In the genomic region with DNA sequence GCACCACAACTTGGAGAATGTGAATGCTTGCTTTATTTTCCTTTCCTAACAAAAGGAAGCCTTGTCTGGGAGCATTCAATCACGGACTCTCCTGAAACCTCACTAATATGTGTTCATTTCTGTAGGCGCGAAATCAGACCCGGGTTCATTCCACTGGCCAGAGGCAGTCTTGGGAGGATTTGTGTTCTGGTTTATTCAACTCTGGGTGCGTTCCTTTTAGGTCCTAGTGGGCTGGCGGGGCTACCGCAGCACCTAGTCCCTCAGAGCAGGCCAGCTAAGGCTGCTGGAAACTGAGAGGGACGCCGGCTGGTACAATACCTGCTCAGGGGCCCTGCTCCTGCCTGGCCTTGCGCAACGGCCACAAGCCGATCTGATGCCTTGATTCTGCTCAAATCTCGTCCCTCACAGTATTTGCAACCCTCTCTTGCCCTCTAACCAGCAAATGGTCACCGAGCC, we compare ENCODE assay signal across 17 cellular contexts. TPM values are rescaled to one million over a fixed set of nuclear protein-coding genes. Genes with fewer than 3 reads are reported as not detected.
A peak's percentile ranks its signal among the peaks of the same experiment; 100 is the strongest.
DNase-seq lines count a peak whose midpoint lies in the region; ATAC-seq and TF ChIP-seq lines count a peak whose summit lies in the region.
"Had no signal": no experiment of that assay in that cellular context is flagged by ENCODE, and none has a peak within 500 bp of the region (broad histone marks: within the 10 kb centered on the region; RNA-seq: fewer than 3 reads in every experiment).

No MANE protein-coding gene starts in this region.

- H3K36me3 ChIP-seq in Peyer's patch: no peaks in the 10 kb centered on the region
- no peaks in the 10 kb centered on the region for H3K36me3 ChIP-seq in duodenal mucosa (ENCODE audit: control insufficient read depth in 1 of 2, insufficient read depth in 2 of 2, low read length in 2 of 2)
- H3K36me3 ChIP-seq in lung (ENCODE audit: control insufficient read depth in 2 of 2, insufficient read depth in 2 of 2, low read length in 2 of 2): no peaks in the 10 kb centered on the region
- H3K36me3 ChIP-seq in thoracic aorta: no peaks in the 10 kb centered on the region
- no peaks in the 10 kb centered on the region for H3K36me3 ChIP-seq in ovary
- H3K36me3 ChIP-seq: HAP-1 had no signal

- no peak overlapping the region for H3K4me3 Mint-ChIP-seq in activated CD4-positive, alpha-beta memory T cell treated with anti-CD3 and anti-CD28 coated beads for 36 hours
- H3K4me3 Mint-ChIP-seq: activated naive CD8-positive, alpha-beta T cell treated with anti-CD3 and anti-CD28 coated beads, Interleukin-2, amount 50 U/mL, for 24 hours had no signal

- POLR2A ChIA-PET in activated CD4-positive, alpha-beta memory T cell treated with anti-CD3 and anti-CD28 coated beads for 36 hours (lab: Charles Lee): no interaction called here

- peak overlapping the region; percentile 58 to 62 for H3K9ac ChIP-seq in duodenal mucosa (ENCODE audit: low read depth in 1 of 2, low read length in 2 of 2)

- H3K27ac Mint-ChIP-seq in activated CD4-positive, alpha-beta memory T cell treated with anti-CD3 and anti-CD28 coated beads for 36 hours: no peak overlapping the region
- H3K27ac Mint-ChIP-seq: activated naive CD8-positive, alpha-beta T cell treated with anti-CD3 and anti-CD28 coated beads, Interleukin-2, amount 50 U/mL, for 24 hours had no signal

- H3K4me3 ChIP-seq in Peyer's patch: peak overlapping the region in 3 of 4 donors; percentile 19 to 50 (median 35)
- H3K4me3 ChIP-seq in duodenal mucosa (ENCODE audit: low read depth in 1 of 2, low read length in 2 of 2): peak overlapping the region; percentile 67 to 75
- peak overlapping the region; percentile 18 for H3K4me3 ChIP-seq in lung
- peak overlapping the region; percentile 99 for H3K4me3 ChIP-seq in thoracic aorta
- H3K4me3 ChIP-seq in ovary: no peak overlapping the region
- H3K4me3 ChIP-seq: HAP-1, tibial artery had no signal

- TF ChIP-seq EP300 in ovary (IDR thresholded peaks at IDR 0.05): no peak

- no peak for TF ChIP-seq POLR2A in Peyer's patch (IDR thresholded peaks at IDR 0.05)
- TF ChIP-seq POLR2A in ovary (IDR thresholded peaks at IDR 0.05): no peak

- H3K27me3 Mint-ChIP-seq in activated CD4-positive, alpha-beta memory T cell treated with anti-CD3 and anti-CD28 coated beads for 36 hours: peaks cover 35% of the 10 kb centered on the region

- ATAC-seq in lung (ENCODE audit: insufficient read depth, low FRiP score): no peak
- no peak for ATAC-seq in thoracic aorta (ENCODE audit: insufficient number of reproducible peaks, low FRiP score, low read depth)
- ATAC-seq in GM18511 (IDR thresholded peaks at IDR 0.05; ENCODE audit: unreplicated experiment): no peak
- ATAC-seq: activated naive CD8-positive, alpha-beta T cell treated with anti-CD3 and anti-CD28 coated beads, Interleukin-2, amount 50 U/mL, for 24 hours had no signal

- H3K27ac ChIP-seq in Peyer's patch: peak overlapping the region; percentile 10 to 85 (median 68)
- peak overlapping the region; percentile 53 for H3K27ac ChIP-seq in duodenal mucosa (ENCODE audit: low read depth, low read length)
- peak overlapping the region in 1 of 2 donors; percentile 95 for H3K27ac ChIP-seq in lung (ENCODE audit: low read depth in 1 of 2, low read length in 1 of 2)
- peak overlapping the region; percentile 96 to 99 for H3K27ac ChIP-seq in thoracic aorta
- H3K27ac ChIP-seq in ovary: no peak overlapping the region
- H3K27ac ChIP-seq: RWPE1, tibial artery had no signal

- intact Hi-C loops in activated CD4-positive, alpha-beta memory T cell treated with anti-CD3 and anti-CD28 coated beads for 36 hours (cut with micrococcal nuclease): no loop called here
- intact Hi-C loops in ovary (cut with DNase I): no loop called here

- H3K9me3 ChIP-seq in Peyer's patch: no peaks in the 10 kb centered on the region
- H3K9me3 ChIP-seq in duodenal mucosa (ENCODE audit: control insufficient read depth in 1 of 2, low read length in 2 of 2): no peaks in the 10 kb centered on the region
- H3K9me3 ChIP-seq in lung (ENCODE audit: control insufficient read depth in 2 of 2, insufficient read depth in 1 of 2, low read length in 1 of 2): peaks cover 0 to 2% of the 10 kb centered on the region in 2 donors
- H3K9me3 ChIP-seq in thoracic aorta: no peaks in the 10 kb centered on the region
- no peaks in the 10 kb centered on the region for H3K9me3 ChIP-seq in ovary
- H3K9me3 ChIP-seq: HAP-1, tibial artery had no signal

- no peaks in the 10 kb centered on the region for H3K9me3 Mint-ChIP-seq in activated CD4-positive, alpha-beta memory T cell treated with anti-CD3 and anti-CD28 coated beads for 36 hours
- H3K9me3 Mint-ChIP-seq: activated naive CD8-positive, alpha-beta T cell treated with anti-CD3 and anti-CD28 coated beads, Interleukin-2, amount 50 U/mL, for 24 hours had no signal

- no peak for TF ChIP-seq CTCF in Peyer's patch (IDR thresholded peaks at IDR 0.05)
- TF ChIP-seq CTCF in lung (IDR thresholded peaks at IDR 0.05; ENCODE audit: control extremely low read depth, extremely low read depth): no peak
- no peak for TF ChIP-seq CTCF in thoracic aorta (IDR thresholded peaks at IDR 0.05)
- TF ChIP-seq CTCF in ovary (IDR thresholded peaks at IDR 0.05): no peak

- peaks cover 0 to 89% (median 4%) of the 10 kb centered on the region in 4 donors for H3K4me1 ChIP-seq in Peyer's patch
- H3K4me1 ChIP-seq in duodenal mucosa (ENCODE audit: control insufficient read depth in 1 of 2, insufficient read depth in 2 of 2, low read length in 2 of 2): peaks cover 30 to 45% of the 10 kb centered on the region in 2 donors
- peaks cover 0 to 1% of the 10 kb centered on the region in 2 donors for H3K4me1 ChIP-seq in lung (ENCODE audit: control insufficient read depth in 2 of 2, insufficient read depth in 2 of 2, low read length in 2 of 2)
- H3K4me1 ChIP-seq in thoracic aorta (ENCODE audit: control insufficient read depth in 1 of 2, low read depth in 2 of 2): peaks cover 3 to 79% of the 10 kb centered on the region in 2 donors
- H3K4me1 ChIP-seq in ovary (ENCODE audit: insufficient read depth): no peaks in the 10 kb centered on the region

- H3K27me3 ChIP-seq in Peyer's patch (no peaks in the 10 kb centered on the region), duodenal mucosa (ENCODE audit: control insufficient read depth in 1 of 2, insufficient read depth in 2 of 2, low read length in 2 of 2) (peaks cover 0 to 4% of the 10 kb centered on the region in 2 donors), lung (ENCODE audit: control insufficient read depth, insufficient read depth) (no peaks in the 10 kb centered on the region), thoracic aorta (replicated peaks; ENCODE audit: insufficient read depth) (no peaks in the 10 kb centered on the region), ovary (no peaks in the 10 kb centered on the region)
- H3K27me3 ChIP-seq: tibial artery had no signal

- H3K36me3 Mint-ChIP-seq in activated CD4-positive, alpha-beta memory T cell treated with anti-CD3 and anti-CD28 coated beads for 36 hours: no peaks in the 10 kb centered on the region

- WGBS in lung, 2 donors: 28 to 48% methylated on average over 14 of the region's 14 CpGs
- WGBS in ovary, 3 donors: 40 to 67% (median 45%) methylated on average over 14 of the region's 14 CpGs

- no peaks in the 10 kb centered on the region for H3K4me1 Mint-ChIP-seq in activated CD4-positive, alpha-beta memory T cell treated with anti-CD3 and anti-CD28 coated beads for 36 hours (ENCODE audit: low read depth)
- H3K4me1 Mint-ChIP-seq: activated naive CD8-positive, alpha-beta T cell treated with anti-CD3 and anti-CD28 coated beads, Interleukin-2, amount 50 U/mL, for 24 hours had no signal

- CTCF ChIA-PET in activated CD4-positive, alpha-beta memory T cell treated with anti-CD3 and anti-CD28 coated beads for 36 hours (lab: Charles Lee): no interaction called here

- DNase-seq in Peyer's patch (peak in 1 of 3 donors; percentile 59), lung (ENCODE audit: low spot score) (no peak), thoracic aorta (ENCODE audit: low spot score) (no peak), ovary (no peak)
- DNase-seq in activated CD4-positive, alpha-beta memory T cell treated with anti-CD3 and anti-CD28 coated beads for 36 hours: no peak
- DNase-seq in stimulated activated CD4-positive, alpha-beta T cell treated with anti-CD3 and anti-CD28 coated beads, Interleukin-4, amount 100 ng/mL, for 24 hours: no peak
- DNase-seq: activated naive CD8-positive, alpha-beta T cell treated with anti-CD3 and anti-CD28 coated beads, Interleukin-2, amount 50 U/mL, for 24 hours; COR-L47; effector CD4-positive, alpha-beta T cell; hippocampal formation; NCI-H1105; NCI-H446; tibial artery had no signal

RNA-seq across cellular contexts. Expression of a gene that starts 7.5 kb away (rescaled TPM):
- total RNA-seq in Peyer's patch (10 to 100 TPM in 1 of 4 donors, 1 to 10 TPM in 3; 2.6 to 11.5 (median 5.9) TPM), lung (1 to 10 TPM; 2.7 to 4.4 TPM), thoracic aorta (1 to 10 TPM; 3.7 to 6.1 TPM), ovary (10 to 100 TPM in 2 of 7 donors, 1 to 10 TPM in 3, under 1 TPM in 2; 0.22 to 34.0 (median 2.3) TPM)
- polyA plus RNA-seq in lung (1 to 10 TPM; 3.8 to 6.0 TPM), ovary (10 to 100 TPM in 1 of 2 donors, 1 to 10 TPM in 1; 6.6 to 12.9 TPM)
- not detected for total RNA-seq in activated CD4-positive, alpha-beta memory T cell treated with anti-CD3 and anti-CD28 coated beads for 36 hours

RNA-seq across cellular contexts. Expression of a gene that starts 20.4 kb away (rescaled TPM):
- total RNA-seq in Peyer's patch (10 to 100 TPM in 3 of 4 donors, 1 to 10 TPM in 1; 8.3 to 24.3 (median 20.1) TPM), lung (10 to 100 TPM; 20.9 to 61.9 TPM), thoracic aorta (1 to 10 TPM in 1 of 2 donors, under 1 TPM in 1; 0.35 to 1.2 TPM), ovary (10 to 100 TPM in 2 of 7 donors, 1 to 10 TPM in 2, under 1 TPM in 3; 0.40 to 29.6 (median 1.4) TPM)
- polyA plus RNA-seq in lung (1 to 10 TPM; 9.2 to 9.5 TPM), ovary (1 to 10 TPM; 1.8 to 5.6 TPM)
- total RNA-seq in activated CD4-positive, alpha-beta memory T cell treated with anti-CD3 and anti-CD28 coated beads for 36 hours: not detected

RNA-seq across cellular contexts. Expression of a gene that starts 20.6 kb away (rescaled TPM):
- total RNA-seq in Peyer's patch (10 to 100 TPM in 1 of 4 donors, 1 to 10 TPM in 3; 4.7 to 24.8 (median 8.9) TPM), lung (1 to 10 TPM; 1.7 to 3.4 TPM), thoracic aorta (1 to 10 TPM; 3.4 to 4.6 TPM), ovary (1 to 10 TPM in 3 of 7 donors, under 1 TPM in 2, not detected in 2; 0.36 to 9.0 (median 1.1) TPM)
- polyA plus RNA-seq in lung (1 to 10 TPM in 1 of 2 donors, under 1 TPM in 1; 0.44 to 1.2 TPM), ovary (1 to 10 TPM in 1 of 2 donors, under 1 TPM in 1; 0.73 to 1.8 TPM)
- total RNA-seq in activated CD4-positive, alpha-beta memory T cell treated with anti-CD3 and anti-CD28 coated beads for 36 hours: not detected

RNA-seq across cellular contexts. Expression of a gene that starts 24.5 kb away (rescaled TPM):
- total RNA-seq in Peyer's patch (10 to 100 TPM; 18.7 to 45.0 (median 30.7) TPM), lung (1 to 10 TPM; 4.7 to 7.7 TPM), thoracic aorta (not detected), ovary (1 to 10 TPM in 3 of 7 donors, under 1 TPM in 4; 0.32 to 4.2 (median 0.43) TPM)
- polyA plus RNA-seq in lung (under 1 TPM; 0.49 to 0.94 TPM), ovary (under 1 TPM in 1 of 2 donors, not detected in 1; 0.29 TPM)
- not detected for total RNA-seq in activated CD4-positive, alpha-beta memory T cell treated with anti-CD3 and anti-CD28 coated beads for 36 hours

RNA-seq across cellular contexts. Expression of a gene that starts 27.2 kb away (rescaled TPM):
- total RNA-seq in Peyer's patch (1 to 10 TPM; 1.7 to 5.3 (median 1.9) TPM), lung (under 1 TPM; 0.31 to 0.37 TPM), thoracic aorta (1 to 10 TPM in 1 of 2 donors, not detected in 1; 3.1 TPM), ovary (1 to 10 TPM in 3 of 7 donors, under 1 TPM in 4; 0.23 to 1.5 (median 0.62) TPM)
- polyA plus RNA-seq in lung (under 1 TPM; 0.06 to 0.33 TPM), ovary (under 1 TPM; 0.45 to 0.88 TPM)
- under 1 TPM; 0.29 to 0.43 TPM for total RNA-seq in activated CD4-positive, alpha-beta memory T cell treated with anti-CD3 and anti-CD28 coated beads for 36 hours

Comparison
In these comparisons a context has a peak if more than half of its experiments do, and no peak if none do; other contexts are left out.
1. H3K27ac ChIP-seq: peak in Peyer's patch (4 of 4), duodenal mucosa (single experiment) and thoracic aorta (2 of 2); none in ovary (0 of 2).